23 cellular contexts compared by ENCODE assay signal in genomic region chr7:153110606-153111005, GRCh38.
"Had no signal": no experiment of that assay in that cellular context is flagged by ENCODE, and none has a peak within 500 bp of the region (broad histone marks: within the 10 kb centered on the region; RNA-seq: fewer than 3 reads in every experiment).

No MANE protein-coding gene starts in this region.

- H3K4me1 ChIP-seq: colonic mucosa, foreskin keratinocyte, gastroesophageal sphincter, heart left ventricle, left lung had no signal

- H3K79me2 ChIP-seq: hepatocyte had no signal

- H3K36me3 ChIP-seq: colonic mucosa, gastroesophageal sphincter, heart left ventricle, left lung had no signal

- H3K27me3 ChIP-seq: colonic mucosa, foreskin keratinocyte, gastroesophageal sphincter, heart left ventricle, hepatocyte, left lung had no signal

- H2AFZ ChIP-seq: hepatocyte had no signal

- H3K4me2 ChIP-seq: hepatocyte had no signal

- ATAC-seq: effector memory CD8-positive, alpha-beta T cell; esophagus mucosa; foreskin keratinocyte; gastroesophageal sphincter; heart left ventricle; left lung; left ventricle myocardium superior had no signal

- H3K9me3 ChIP-seq: colonic mucosa, gastroesophageal sphincter had no signal

- DNase-seq: colonic mucosa; cortex of kidney; effector CD8-positive, alpha-beta T cell; effector memory CD8-positive, alpha-beta T cell; endodermal cell; erythroblast; foreskin keratinocyte; heart left ventricle; hypothalamus; immature natural killer cell; islet precursor cell; kidney; kidney glomerular epithelial cell; left lung; left ventricle myocardium superior; mammary epithelial cell; mesendoderm; midbrain had no signal

- H3K27ac ChIP-seq: colonic mucosa, epithelial cell of prostate, foreskin keratinocyte, gastroesophageal sphincter, heart left ventricle, hepatocyte, left lung had no signal

- H3K4me3 ChIP-seq: colonic mucosa, gastroesophageal sphincter, heart left ventricle, hepatocyte, left lung, lung had no signal
